ENCODE assay signal across 30 cellular contexts in genomic region chr1:67594764-67595163, GRCh38.
"Had no signal": no experiment of that assay in that cellular context is flagged by ENCODE, and none has a peak within 500 bp of the region (broad histone marks: within the 10 kb centered on the region; RNA-seq: fewer than 3 reads in every experiment).

No MANE protein-coding gene starts in this region.

- H3K9me3 ChIP-seq: ascending aorta had no signal

- FAIRE-seq: bronchial epithelial cell, TTC549 had no signal

- H3K36me3 ChIP-seq: ascending aorta, cardiac muscle cell had no signal

- H3K27me3 ChIP-seq: ascending aorta, cardiac muscle cell had no signal

- DNase-seq: activated B cell treated with CpG ODN at 0.5 μM for 24 hours; activated CD4-positive, alpha-beta memory T cell treated with anti-CD3 and anti-CD28 coated beads, Interleukin-2, amount 10 ng/mL, durations not matched to agents 7 days and 5 days; activated CD4-positive, alpha-beta T cell treated with anti-CD3 and anti-CD28 coated beads for 4 hours; activated CD4-positive, alpha-beta T cell treated with anti-CD3 and anti-CD28 coated beads, Interleukin-2, amount 10 ng/mL, durations not matched to agents 7 days and 5 days; activated CD4-positive, alpha-beta T cell treated with anti-CD3 and anti-CD28 coated beads, Interleukin-2, amount 50 U/mL, for 48 hours; activated CD4-positive, CD25-positive, alpha-beta regulatory T cell treated with anti-CD3 and anti-CD28 coated beads, Interleukin-2, amount 50 U/mL, for 72 hours; activated CD8-positive, alpha-beta memory T cell treated with anti-CD3 and anti-CD28 coated beads for 24 hours; activated CD8-positive, alpha-beta memory T cell treated with anti-CD3 and anti-CD28 coated beads, Interleukin-2, amount 10 ng/mL, durations not matched to agents 7 days and 5 days; activated CD8-positive, alpha-beta memory T cell treated with anti-CD3 and anti-CD28 coated beads, Interleukin-2, amount 50 U/mL, for 48 hours; activated CD8-positive, alpha-beta T cell treated with anti-CD3 and anti-CD28 coated beads, Interleukin-2, amount 10 ng/mL, durations not matched to agents 7 days and 5 days; activated effector memory CD4-positive, alpha-beta T cell treated with Interleukin-2 at 50 U/mL for 16 hours; activated gamma-delta T cell; activated naive CD4-positive, alpha-beta T cell treated with anti-CD3 and anti-CD28 coated beads, Interleukin-2, amount 10 ng/mL, durations not matched to agents 7 days and 5 days; activated naive CD4-positive, alpha-beta T cell treated with Interleukin-2 at 50 U/mL for 16 hours; activated naive CD8-positive, alpha-beta T cell treated with anti-CD3 and anti-CD28 coated beads, Interleukin-2, amount 10 ng/mL, durations not matched to agents 7 days and 5 days; activated naive CD8-positive, alpha-beta T cell treated with anti-CD3 and anti-CD28 coated beads, Interleukin-2, amount 50 U/mL, for 24 hours; activated T-cell treated with anti-CD3 and anti-CD28 coated beads, Interleukin-2, amount 50 U/mL, for 24 hours; activated T-cell treated with anti-CD3 and anti-CD28 coated beads, Interleukin-2, amount 50 U/mL, for 48 hours; amygdala; anterior cingulate cortex; caudate nucleus; cerebellar nuclear complex; T-helper 1 cell; T-helper 2 cell; T-helper 9 cell had no signal

- ATAC-seq: activated CD8-positive, alpha-beta memory T cell treated with anti-CD3 and anti-CD28 coated beads, Interleukin-2, amount 10 ng/mL, durations not matched to agents 7 days and 5 days; activated CD8-positive, alpha-beta T cell treated with anti-CD3 and anti-CD28 coated beads, Interleukin-2, amount 10 ng/mL, durations not matched to agents 7 days and 5 days; activated naive CD8-positive, alpha-beta T cell treated with anti-CD3 and anti-CD28 coated beads, Interleukin-2, amount 50 U/mL, for 24 hours had no signal

- H3K4me3 ChIP-seq: ascending aorta, cardiac muscle cell had no signal

- H3K27ac ChIP-seq: ascending aorta, cardiac muscle cell, VCaP had no signal
